In genomic region chr10:98246911-98247820, GRCh38 we compare ENCODE assay signal across 13 cellular contexts. TPM values are rescaled to one million over a fixed set of nuclear protein-coding genes. Genes with fewer than 3 reads are reported as not detected.
DNase-seq lines count a peak whose midpoint lies in the region; ATAC-seq, FAIRE-seq and TF ChIP-seq lines count a peak whose summit lies in the region.
"Had no signal": no experiment of that assay in that cellular context is flagged by ENCODE, and none has a peak within 500 bp of the region (broad histone marks: within the 10 kb centered on the region; RNA-seq: fewer than 3 reads in every experiment).

No MANE protein-coding gene starts in this region.

- DNase-seq in M059J (ENCODE audit: low read depth) (peak; percentile 18), fibroblast of lung (ENCODE audit: low read depth in 2 of 2) (peak; percentile 56 to 87), pancreas (no peak), urothelium cell line (ENCODE audit: low spot score) (no peak), NCI-H345 (lab: John Stamatoyannopoulos, UW) (no peak), A673 (ENCODE audit: low spot score) (no peak)
- DNase-seq: activated CD4-positive, alpha-beta T cell treated with anti-CD3 and anti-CD28 coated beads for 48 hours; activated naive CD4-positive, alpha-beta T cell treated with Interleukin-2 at 50 U/mL for 16 hours; DMS53; NK-92 treated with Interleukin-12 subunit alpha and Interleukin-12 subunit beta, amount 100 ng/mL, for 24 hours; SK-N-SH had no signal

- WGBS in pancreas, 2 donors: 60 to 66% methylated on average over 6 of the region's 6 CpGs

- POLR2A ChIA-PET in A673 (lab: Charles Lee; ENCODE audit: low non-redundant PET): interaction anchor here (0.7 kb wide), 1 partner anchor 62 kb away, joined by 3 read pairs; no protein-coding TSS in a partner anchor

- H2AFZ ChIP-seq in fibroblast of lung (ENCODE audit: low read length): no peak overlapping the region

- H3K36me3 ChIP-seq in BLaER1: peaks cover 78% of the 10 kb centered on the region
- H3K36me3 ChIP-seq in fibroblast of lung (ENCODE audit: control insufficient read depth, insufficient read depth, low read length): peaks cover 12% of the 10 kb centered on the region
- H3K36me3 ChIP-seq in pancreas: peaks cover 0 to 12% (median 8%) of the 10 kb centered on the region in 3 donors
- H3K36me3 ChIP-seq in A673 (ENCODE audit: insufficient read depth, low read length, poor library complexity, severe bottlenecking): no peaks in the 10 kb centered on the region

- BruUV-seq in A673 (replicated peaks; lab: Mats Ljungman, UMichigan): no TSS peak

- no peaks in the 10 kb centered on the region for H3K79me2 ChIP-seq in fibroblast of lung (ENCODE audit: control insufficient read depth, insufficient read depth, low read length)

- peak overlapping the region; percentile 69 for H3K4me2 ChIP-seq in BLaER1
- H3K4me2 ChIP-seq in fibroblast of lung (ENCODE audit: extremely low read depth, insufficient read depth, low read length): peak overlapping the region; percentile 58
- H3K4me2 ChIP-seq: SK-N-SH had no signal

- CTCF ChIA-PET in A673 (lab: Charles Lee): no interaction called here

- H3K27me3 ChIP-seq in BLaER1 (no peaks in the 10 kb centered on the region), fibroblast of lung (ENCODE audit: control insufficient read depth, insufficient read depth, low read length) (no peaks in the 10 kb centered on the region), pancreas (no peaks in the 10 kb centered on the region), A673 (replicated peaks; ENCODE audit: insufficient read depth, low read depth, low read length, poor library complexity) (no peaks in the 10 kb centered on the region)

- FAIRE-seq in pancreas (lab: Jason Lieb, UNC): no peak
- no peak for FAIRE-seq in urothelium cell line (lab: Jason Lieb, UNC)

- ATAC-seq in pancreas (peak in 3 of 4 donors; percentile 39 to 71 (median 46)), GM18867 (IDR thresholded peaks at IDR 0.05; ENCODE audit: unreplicated experiment) (no peak)

- H3K4me3 ChIP-seq in BLaER1: no peak overlapping the region
- no peak overlapping the region for H3K4me3 ChIP-seq in fibroblast of lung (replicated peaks in 1 of 4; ENCODE audit: control extremely low read depth in 1 of 4, insufficient read depth in 1 of 4, low read depth in 3 of 4, low read length in 4 of 4)
- no peak overlapping the region for H3K4me3 ChIP-seq in pancreas
- no peak overlapping the region for H3K4me3 ChIP-seq in A673 (ENCODE audit: low read depth, low read length, poor library complexity, severe bottlenecking)

- no peaks in the 10 kb centered on the region for H3K9me3 ChIP-seq in BLaER1
- H3K9me3 ChIP-seq in fibroblast of lung (ENCODE audit: control insufficient read depth, insufficient read depth, low read depth, low read length): no peaks in the 10 kb centered on the region
- no peaks in the 10 kb centered on the region for H3K9me3 ChIP-seq in pancreas
- H3K9me3 ChIP-seq in A673 (ENCODE audit: low read depth, low read length, poor library complexity, severe bottlenecking): no peaks in the 10 kb centered on the region
- H3K9me3 ChIP-seq: SK-N-SH had no signal

- intact Hi-C loops in pancreas (cut with DNase I) (loop anchor here in 1 of 3 donors (10.0 kb wide), 1 partner anchor 68 kb away; no protein-coding TSS in a partner anchor), A673 (cut with micrococcal nuclease; ENCODE audit: unreplicated experiment) (loop anchor here (10.0 kb wide), 1 partner anchor 178 kb away; no protein-coding TSS in a partner anchor)

- peak overlapping the region; percentile 47 for H3K27ac ChIP-seq in BLaER1
- H3K27ac ChIP-seq in fibroblast of lung (ENCODE audit: insufficient read depth, low read length): peak overlapping the region; percentile 39
- H3K27ac ChIP-seq in pancreas: peak overlapping the region in 1 of 4 donors; percentile 4
- no peak overlapping the region for H3K27ac ChIP-seq in A673 (ENCODE audit: low read depth, low read length, poor library complexity, severe bottlenecking)

- TF ChIP-seq CTCF in fibroblast of lung (conservative IDR thresholded peaks at IDR 0.05 in 1 of 2, IDR thresholded peaks at IDR 0.05 in 1 of 2; ENCODE audit: low read depth in 1 of 2, low read length in 2 of 2) (no peak), pancreas (IDR thresholded peaks at IDR 0.05) (no peak), A673 (conservative IDR thresholded peaks at IDR 0.05; ENCODE audit: low read depth, low read length) (no peak)

- H4K20me1 ChIP-seq in BLaER1: peaks cover 15% of the 10 kb centered on the region
- H4K20me1 ChIP-seq in fibroblast of lung (ENCODE audit: control insufficient read depth, extremely low read depth, insufficient read depth, low read length): no peaks in the 10 kb centered on the region

- H3K4me1 ChIP-seq in BLaER1 (peaks cover 22% of the 10 kb centered on the region), fibroblast of lung (ENCODE audit: control insufficient read depth, extremely low read depth, insufficient read depth, low read length) (peaks cover 6% of the 10 kb centered on the region), pancreas (no peaks in the 10 kb centered on the region), A673 (ENCODE audit: insufficient read depth, low read length, poor library complexity, severe bottlenecking) (no peaks in the 10 kb centered on the region)

- H3K9ac ChIP-seq in BLaER1 (peak overlapping the region; percentile 32; the same call in 1 of the 2 replicates), fibroblast of lung (ENCODE audit: insufficient read depth, low read length) (no peak overlapping the region)
- H3K9ac ChIP-seq: SK-N-SH had no signal

RNA-seq across cellular contexts. Expression of gene LOXL4, which starts 20.8 kb away (rescaled TPM):
- 1.2 and 1.6 TPM in 2 replicates for total RNA-seq in M059J (2014; rRNA removed; shearing (Covaris generic))
- 52.6 and 73.0 TPM in 2 replicates for total RNA-seq in fibroblast of lung
- 39.8 and 75.1 TPM in 2 replicates for polyA plus RNA-seq in fibroblast of lung
- polyA plus RNA-seq in fibroblast of lung (2012): 46.9 and 82.2 TPM in 2 replicates
- polyA minus RNA-seq in fibroblast of lung (ENCODE audit: low replicate concordance): 56.8 and 91.7 TPM in 2 replicates
- total RNA-seq in pancreas: 10 to 100 TPM in 2 of 6 donors, 1 to 10 TPM in 4; 3.7 to 12.5 (median 5.6) TPM
- polyA plus RNA-seq in pancreas: 10 to 100 TPM; 10.4 to 11.4 TPM
- total RNA-seq in A673 (2021): 0.11 TPM in 1 of 2 replicates, not detected in the other

Comparison
In these comparisons a context has a peak if more than half of its experiments do, and no peak if none do; other contexts are left out.
1. DNase-seq: peak in M059J (single experiment) and fibroblast of lung (2 of 2); none in pancreas (0 of 6), urothelium cell line (single experiment), NCI-H345 (single experiment) and A673 (single experiment).